1 cellular context compared by ENCODE assay signal in genomic region chr17:44502598-44503079, GRCh38.
A peak's percentile ranks its signal among the peaks of the same experiment; 100 is the strongest.
TF ChIP-seq lines count a peak whose summit lies in the region.

No MANE protein-coding gene starts in this region.

TF ChIP-seq in H1, 55 proteins besides CTCF, POLR2A, EP300 and RAD21:
- peak in 1 of 2 experiments; percentile 7; a peak in 1 of 4 replicates for TF ChIP-seq SIN3A (conservative IDR thresholded peaks at IDR 0.05 in 1 of 2, IDR thresholded peaks at IDR 0.05 in 1 of 2; ENCODE audit: low read depth in 1 of 2, low read length in 2 of 2)
- TF ChIP-seq PHF8 (conservative IDR thresholded peaks at IDR 0.05; ENCODE audit: low read depth, low read length) = no peak
- peak; percentile 62 for TF ChIP-seq SAP30 (IDR thresholded peaks at IDR 0.05; ENCODE audit: insufficient read depth, insufficient replicate concordance, low read length)
